ENCODE assay signal across 21 cellular contexts in genomic region chr3:102530443-102531195, GRCh38.
DNase-seq lines count a peak whose midpoint lies in the region; ATAC-seq, FAIRE-seq and TF ChIP-seq lines count a peak whose summit lies in the region.
"Had no signal": no experiment of that assay in that cellular context is flagged by ENCODE, and none has a peak within 500 bp of the region (broad histone marks: within the 10 kb centered on the region; RNA-seq: fewer than 3 reads in every experiment).

No MANE protein-coding gene starts in this region.

- H2BK120ac ChIP-seq in mesenchymal stem cell (ENCODE audit: low read depth, low read length): no peak overlapping the region

- H2BK15ac ChIP-seq in mesenchymal stem cell (ENCODE audit: low read depth, poor library complexity, severe bottlenecking): no peak overlapping the region

- no peak overlapping the region for H3K14ac ChIP-seq in mesenchymal stem cell (ENCODE audit: low read length in 2 of 2)

- no peak for ATAC-seq in GM18909 (IDR thresholded peaks at IDR 0.05; ENCODE audit: poor library complexity, unreplicated experiment)
- ATAC-seq: K562, left lung, Panc1 had no signal

- no peak overlapping the region for H4K8ac ChIP-seq in mesenchymal stem cell (ENCODE audit: low read length)

- H3K4me2 ChIP-seq in mesenchymal stem cell (ENCODE audit: low read length, poor library complexity, severe bottlenecking): no peak overlapping the region

- no peak overlapping the region for H4K91ac ChIP-seq in mesenchymal stem cell (ENCODE audit: low read length)

- H3K4ac ChIP-seq in mesenchymal stem cell (ENCODE audit: low read depth in 1 of 2, low read length in 2 of 2): no peak overlapping the region

- no peak overlapping the region for H2AK5ac ChIP-seq in mesenchymal stem cell (ENCODE audit: low read length, severe bottlenecking)

- no peak overlapping the region for H2BK12ac ChIP-seq in mesenchymal stem cell (ENCODE audit: low read length in 2 of 2)

- no peaks in the 10 kb centered on the region for H3K79me1 ChIP-seq in mesenchymal stem cell (replicated peaks; ENCODE audit: low read length, poor library complexity, severe bottlenecking)

- no peaks in the 10 kb centered on the region for H3K36me3 ChIP-seq in mesenchymal stem cell (ENCODE audit: control insufficient read depth in 1 of 2, insufficient read depth in 2 of 2, low read depth in 1 of 2, low read length in 2 of 2)
- H3K36me3 ChIP-seq: ascending aorta, esophagus squamous epithelium, left lung, thoracic aorta had no signal

- TF ChIP-seq CTCF in choroid plexus epithelial cell (conservative IDR thresholded peaks at IDR 0.05; ENCODE audit: low read depth, low read length): no peak

- WGBS in mesenchymal stem cell: 42% methylated on average over 3 of the region's 4 CpGs

- H3K18ac ChIP-seq in mesenchymal stem cell (ENCODE audit: low read depth in 1 of 2, low read length in 2 of 2): no peak overlapping the region

- no peak overlapping the region for H3K23ac ChIP-seq in mesenchymal stem cell (ENCODE audit: low read length in 2 of 2)

- DNase-seq in ELR (ENCODE audit: low read depth) (peak; percentile 83), RCC 7860 (ENCODE audit: low spot score) (peak; percentile 10), choroid plexus epithelial cell (ENCODE audit: low read depth) (peak; percentile 50), mesenchymal stem cell (peak; percentile 36), GM19238 (ENCODE audit: insufficient read length, low spot score) (no peak), activated gamma-delta T cell (lab: John Stamatoyannopoulos, UW) (no peak), NCI-H524 treated with DMSO at 0.1 percent for 48 hours (lab: John Stamatoyannopoulos, UW) (no peak)
- DNase-seq: activated CD4-positive, CD25-positive, alpha-beta regulatory T cell treated with anti-CD3 and anti-CD28 coated beads, Interleukin-2, amount 50 U/mL, for 72 hours; esophagus squamous epithelium; left lung; NCI-H1105; occipital lobe; stimulated activated CD4-positive, alpha-beta T cell treated with anti-CD3 and anti-CD28 coated beads, Interleukin-4, amount 100 ng/mL, for 24 hours; stimulated activated CD8-positive, alpha-beta memory T cell treated with anti-CD3 and anti-CD28 coated beads, Interleukin-4, amount 100 ng/mL, for 48 hours; T-helper 1 cell had no signal

- H3K4me3 ChIP-seq in choroid plexus epithelial cell (ENCODE audit: low read depth, low read length) (no peak overlapping the region), mesenchymal stem cell (ENCODE audit: insufficient read depth in 1 of 2, low read depth in 1 of 2, low read length in 2 of 2) (no peak overlapping the region)
- H3K4me3 ChIP-seq: ascending aorta, esophagus squamous epithelium, K562, left lung, thoracic aorta had no signal

- no peak overlapping the region for H3K9ac ChIP-seq in mesenchymal stem cell (ENCODE audit: low read length)

- no peaks in the 10 kb centered on the region for H3K4me1 ChIP-seq in mesenchymal stem cell (ENCODE audit: control insufficient read depth, insufficient read depth, low read depth, low read length)
- H3K4me1 ChIP-seq: ascending aorta, esophagus squamous epithelium, left lung had no signal

- no peaks in the 10 kb centered on the region for H3K9me3 ChIP-seq in mesenchymal stem cell (ENCODE audit: control insufficient read depth, low read length)
- H3K9me3 ChIP-seq: ascending aorta, esophagus squamous epithelium, left lung, thoracic aorta had no signal

- H3K27ac ChIP-seq in mesenchymal stem cell (ENCODE audit: low read length, poor library complexity, severe bottlenecking): no peak overlapping the region
- H3K27ac ChIP-seq: ascending aorta, esophagus squamous epithelium, left lung, thoracic aorta had no signal

- no peak for FAIRE-seq in RCC 7860 (lab: Jason Lieb, UNC)
- FAIRE-seq: D721Med, K562 had no signal

- no peak overlapping the region for H2AFZ ChIP-seq in mesenchymal stem cell (ENCODE audit: low read depth, low read length)

- peaks cover 0 to 3% of the 10 kb centered on the region in 2 experiments for H3K27me3 ChIP-seq in mesenchymal stem cell (ENCODE audit: control insufficient read depth in 1 of 2, insufficient read depth in 1 of 2, low read length in 2 of 2)
- H3K27me3 ChIP-seq: ascending aorta, esophagus squamous epithelium, left lung had no signal

- no peak overlapping the region for H2BK5ac ChIP-seq in mesenchymal stem cell (ENCODE audit: low read depth, low read length, poor library complexity, severe bottlenecking)

Comparison
In these comparisons a context has a peak if more than half of its experiments do, and no peak if none do; other contexts are left out.
1. DNase-seq: peak in ELR (single experiment), RCC 7860 (single experiment), choroid plexus epithelial cell (single experiment) and mesenchymal stem cell (single experiment); none in GM19238 (single experiment), activated gamma-delta T cell (single experiment) and NCI-H524 treated with DMSO at 0.1 percent for 48 hours (single experiment).